Comparison of ENCODE assay signal across 12 cellular contexts in the genomic region with DNA sequence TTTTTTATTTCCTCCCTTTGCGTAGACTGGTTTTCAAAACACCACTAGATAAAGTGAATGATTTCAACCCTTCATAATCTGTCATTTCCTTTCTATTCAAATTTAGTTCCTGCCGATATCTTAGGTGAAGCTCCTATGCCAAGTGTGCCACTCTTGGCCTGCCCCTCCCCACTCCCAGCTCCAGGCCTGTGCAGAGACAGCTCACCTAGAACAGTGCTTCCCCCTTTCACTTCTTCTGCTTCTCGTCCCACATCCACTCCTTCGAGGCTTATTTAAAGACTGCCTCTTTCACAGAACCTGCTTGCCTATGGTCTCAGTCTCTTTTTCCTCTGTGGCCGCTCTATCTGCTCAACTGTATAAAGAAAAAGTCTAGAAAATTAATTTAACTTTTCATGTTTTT.
DNase-seq lines count a peak whose midpoint lies in the region; ATAC-seq and TF ChIP-seq lines count a peak whose summit lies in the region.
"Had no signal": no experiment of that assay in that cellular context is flagged by ENCODE, and none has a peak within 500 bp of the region (broad histone marks: within the 10 kb centered on the region; RNA-seq: fewer than 3 reads in every experiment).

No MANE protein-coding gene starts in this region.

- H3K27ac Mint-ChIP-seq in activated CD4-positive, alpha-beta T cell treated with anti-CD3 and anti-CD28 coated beads, Interleukin-2, amount 10 ng/mL, durations not matched to agents 24 days and 14 days = peak overlapping the region; percentile 10
- peak overlapping the region; percentile 94 for H3K27ac Mint-ChIP-seq in stimulated activated naive B cell treated with anti-CD40 and anti-IgM and Interleukin-4, amounts not matched to agents 10 μg/mL and 1 μg/mL and 100 μg/mL, for 72 hours
- no peak overlapping the region for H3K27ac Mint-ChIP-seq in HFFc6

- H3K9ac ChIP-seq in SU-DHL-6 (ENCODE audit: low read length) = peak overlapping the region; percentile 13

- peak overlapping the region; percentile 5 for H3K4me3 ChIP-seq in SU-DHL-6 (ENCODE audit: insufficient read depth, low read length, poor library complexity, severe bottlenecking)
- H3K4me3 ChIP-seq: adrenal gland, lower lobe of right lung had no signal

- H3K4me1 Mint-ChIP-seq in activated CD4-positive, alpha-beta T cell treated with anti-CD3 and anti-CD28 coated beads, Interleukin-2, amount 10 ng/mL, durations not matched to agents 24 days and 14 days = peaks cover 24% of the 10 kb centered on the region
- H3K4me1 Mint-ChIP-seq in stimulated activated naive B cell treated with anti-CD40 and anti-IgM and Interleukin-4, amounts not matched to agents 10 μg/mL and 1 μg/mL and 100 μg/mL, for 72 hours = peaks cover 52 to 64% of the 10 kb centered on the region in 2 donors
- H3K4me1 Mint-ChIP-seq in HFFc6 (ENCODE audit: low read depth) = peaks cover 14% of the 10 kb centered on the region

- ATAC-seq in left colon (peak; percentile 47), HG02759 (IDR thresholded peaks at IDR 0.05; ENCODE audit: unreplicated experiment) (no peak)
- ATAC-seq in stimulated activated naive B cell treated with anti-CD40 and anti-IgM and Interleukin-4, amounts not matched to agents 10 μg/mL and 1 μg/mL and 100 μg/mL, for 72 hours (replicated peaks) = peak; percentile 81
- ATAC-seq: lower lobe of right lung had no signal

- H3F3A ChIP-seq in SU-DHL-6 (ENCODE audit: insufficient read depth) = peaks cover 27% of the 10 kb centered on the region; the same call in 1 of the 2 replicates

- no peak for DNase-seq in activated CD4-positive, alpha-beta T cell treated with anti-CD3 and anti-CD28 coated beads, Interleukin-2, amount 10 ng/mL, durations not matched to agents 24 days and 14 days
- DNase-seq in activated CD4-positive, alpha-beta T cell treated with anti-CD3 and anti-CD28 coated beads, Interleukin-2, amount 50 U/mL, for 1 hour = no peak
- DNase-seq in left colon (peak; percentile 41 to 45), HFFc6 (no peak), G401 (ENCODE audit: low spot score) (no peak)
- no peak for DNase-seq in stimulated activated naive B cell treated with anti-CD40 and anti-IgM and Interleukin-4, amounts not matched to agents 10 μg/mL and 1 μg/mL and 100 μg/mL, for 72 hours
- DNase-seq: adrenal gland; effector memory CD4-positive, alpha-beta T cell; lower lobe of right lung; small intestine had no signal

- no peak for TF ChIP-seq CTCF in SU-DHL-6 (IDR thresholded peaks at IDR 0.05; ENCODE audit: insufficient read depth, low read length, poor library complexity, severe bottlenecking)
- TF ChIP-seq CTCF in HFFc6 (IDR thresholded peaks at IDR 0.05) = no peak

- no peaks in the 10 kb centered on the region for H3K36me3 ChIP-seq in SU-DHL-6 (ENCODE audit: low read length)
- H3K36me3 ChIP-seq: adrenal gland, lower lobe of right lung had no signal

- H3K36me3 Mint-ChIP-seq in activated CD4-positive, alpha-beta T cell treated with anti-CD3 and anti-CD28 coated beads, Interleukin-2, amount 10 ng/mL, durations not matched to agents 24 days and 14 days (ENCODE audit: low read depth) = peaks cover 8% of the 10 kb centered on the region
- H3K36me3 Mint-ChIP-seq in stimulated activated naive B cell treated with anti-CD40 and anti-IgM and Interleukin-4, amounts not matched to agents 10 μg/mL and 1 μg/mL and 100 μg/mL, for 72 hours = peaks cover 6 to 15% of the 10 kb centered on the region in 2 donors
- H3K36me3 Mint-ChIP-seq in HFFc6 (ENCODE audit: low read depth) = no peaks in the 10 kb centered on the region

- no peaks in the 10 kb centered on the region for H3K27me3 ChIP-seq in SU-DHL-6 (ENCODE audit: low read length)
- H3K27me3 ChIP-seq: adrenal gland had no signal

- H3K9me3 ChIP-seq in SU-DHL-6 (ENCODE audit: insufficient read depth, low read length) = no peaks in the 10 kb centered on the region
- H3K9me3 ChIP-seq: adrenal gland, lower lobe of right lung had no signal

- intact Hi-C loops in activated CD4-positive, alpha-beta T cell treated with anti-CD3 and anti-CD28 coated beads, Interleukin-2, amount 10 ng/mL, durations not matched to agents 24 days and 14 days (cut with micrococcal nuclease) = no loop called here
- intact Hi-C loops in left colon (cut with DNase I, micrococcal nuclease) = no loop called here

- in situ Hi-C loops in G401 (cut with HindIII; ENCODE audit: low sequenced_read_pairs) = no loop called here

- no peak overlapping the region for H3K4me3 Mint-ChIP-seq in activated CD4-positive, alpha-beta T cell treated with anti-CD3 and anti-CD28 coated beads, Interleukin-2, amount 10 ng/mL, durations not matched to agents 24 days and 14 days
- peak overlapping the region; percentile 48 to 60 for H3K4me3 Mint-ChIP-seq in stimulated activated naive B cell treated with anti-CD40 and anti-IgM and Interleukin-4, amounts not matched to agents 10 μg/mL and 1 μg/mL and 100 μg/mL, for 72 hours
- H3K4me3 Mint-ChIP-seq in HFFc6 = no peak overlapping the region

- H3K27me3 Mint-ChIP-seq in activated CD4-positive, alpha-beta T cell treated with anti-CD3 and anti-CD28 coated beads, Interleukin-2, amount 10 ng/mL, durations not matched to agents 24 days and 14 days = no peaks in the 10 kb centered on the region
- H3K27me3 Mint-ChIP-seq in stimulated activated naive B cell treated with anti-CD40 and anti-IgM and Interleukin-4, amounts not matched to agents 10 μg/mL and 1 μg/mL and 100 μg/mL, for 72 hours = no peaks in the 10 kb centered on the region
- H3K27me3 Mint-ChIP-seq in HFFc6 (ENCODE audit: insufficient read depth) = no peaks in the 10 kb centered on the region; the same call in 1 of the 2 replicates

- peak overlapping the region; percentile 44 for H3K27ac ChIP-seq in SU-DHL-6 (ENCODE audit: low read depth, low read length)
- H3K27ac ChIP-seq: adrenal gland, lower lobe of right lung had no signal

- peak overlapping the region; percentile 44 for H3K4me2 ChIP-seq in SU-DHL-6 (ENCODE audit: low read depth, low read length, poor library complexity, severe bottlenecking)

- H3K79me2 ChIP-seq in SU-DHL-6 (ENCODE audit: insufficient read depth, low read length) = no peaks in the 10 kb centered on the region

- H3K9me3 Mint-ChIP-seq in activated CD4-positive, alpha-beta T cell treated with anti-CD3 and anti-CD28 coated beads, Interleukin-2, amount 10 ng/mL, durations not matched to agents 24 days and 14 days = peaks cover 5% of the 10 kb centered on the region
- H3K9me3 Mint-ChIP-seq in stimulated activated naive B cell treated with anti-CD40 and anti-IgM and Interleukin-4, amounts not matched to agents 10 μg/mL and 1 μg/mL and 100 μg/mL, for 72 hours = no peaks in the 10 kb centered on the region
- H3K9me3 Mint-ChIP-seq in HFFc6 = no peaks in the 10 kb centered on the region

- no peak overlapping the region for H2AFZ ChIP-seq in SU-DHL-6 (ENCODE audit: low read depth, low read length, severe bottlenecking)

- H3K9me2 ChIP-seq in SU-DHL-6 (replicated peaks; ENCODE audit: insufficient read depth, low read length) = no peaks in the 10 kb centered on the region

- H4K20me1 ChIP-seq in SU-DHL-6 (ENCODE audit: low read depth, low read length) = no peaks in the 10 kb centered on the region

Comparison
In these comparisons a context has a peak if more than half of its experiments do, and no peak if none do; other contexts are left out.
1. DNase-seq: peak in left colon (2 of 2); none in activated CD4-positive, alpha-beta T cell treated with anti-CD3 and anti-CD28 coated beads, Interleukin-2, amount 10 ng/mL, durations not matched to agents 24 days and 14 days (single experiment), activated CD4-positive, alpha-beta T cell treated with anti-CD3 and anti-CD28 coated beads, Interleukin-2, amount 50 U/mL, for 1 hour (single experiment), stimulated activated naive B cell treated with anti-CD40 and anti-IgM and Interleukin-4, amounts not matched to agents 10 μg/mL and 1 μg/mL and 100 μg/mL, for 72 hours (single experiment), HFFc6 (single experiment) and G401 (single experiment).
2. H3K4me3 Mint-ChIP-seq: peak in stimulated activated naive B cell treated with anti-CD40 and anti-IgM and Interleukin-4, amounts not matched to agents 10 μg/mL and 1 μg/mL and 100 μg/mL, for 72 hours (2 of 2); none in activated CD4-positive, alpha-beta T cell treated with anti-CD3 and anti-CD28 coated beads, Interleukin-2, amount 10 ng/mL, durations not matched to agents 24 days and 14 days (single experiment) and HFFc6 (single experiment).